ENCODE assay signal across 13 cellular contexts in the genomic region with DNA sequence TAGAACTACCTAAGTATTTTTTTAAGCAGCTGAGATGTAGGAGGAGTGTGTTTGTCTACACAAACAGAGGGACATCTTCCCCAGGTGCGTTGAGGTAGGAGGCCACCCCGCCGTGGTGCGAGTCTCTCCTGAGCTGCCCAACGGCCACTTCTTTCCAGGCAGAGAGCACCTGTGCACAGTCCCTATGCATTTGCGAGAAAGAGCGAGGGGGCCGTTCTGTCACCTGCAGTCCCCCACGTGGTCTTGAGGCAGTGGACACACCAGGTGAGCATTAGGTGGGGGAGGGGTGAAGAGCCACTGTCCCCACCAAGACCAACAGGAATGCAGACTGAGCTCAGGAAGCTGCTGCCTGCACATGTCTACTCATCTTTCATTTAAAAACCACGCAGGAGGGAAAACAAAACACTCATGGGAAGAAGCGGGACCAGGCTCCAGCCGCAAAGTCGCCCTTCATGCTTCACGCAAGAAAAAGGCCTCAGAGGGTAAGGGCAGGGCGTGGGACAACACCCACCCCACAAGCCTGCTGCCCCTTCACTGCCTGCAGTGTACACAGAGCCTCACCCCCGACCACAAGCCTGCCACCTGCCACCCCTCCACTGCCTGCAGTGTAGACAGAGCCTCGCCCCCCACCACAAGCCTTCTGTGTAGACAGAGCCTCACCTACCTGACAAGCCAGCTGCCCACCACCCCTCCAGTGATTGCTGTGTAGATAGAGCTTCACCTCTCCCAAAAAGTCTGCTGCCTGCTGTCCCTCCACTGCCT.
DNase-seq lines count a peak whose midpoint lies in the region; ATAC-seq and TF ChIP-seq lines count a peak whose summit lies in the region.
"Had no signal": no experiment of that assay in that cellular context is flagged by ENCODE, and none has a peak within 500 bp of the region (broad histone marks: within the 10 kb centered on the region; RNA-seq: fewer than 3 reads in every experiment).

No MANE protein-coding gene starts in this region.

- H3K4me2 ChIP-seq in neural progenitor cell: no peak overlapping the region

- no peaks in the 10 kb centered on the region for H3K79me2 ChIP-seq in neural progenitor cell (ENCODE audit: low read depth)

- POLR2A ChIA-PET in activated CD4-positive, alpha-beta T cell treated with anti-CD3 and anti-CD28 coated beads for 36 hours (lab: Charles Lee): no interaction called here
- POLR2A ChIA-PET in CD4-positive, alpha-beta T cell (lab: Charles Lee): interaction anchor here (1.4 to 2.2 kb wide), 3 partner anchors 60 to 158 kb away, joined by 3 to 18 read pairs (median 9); no protein-coding TSS in a partner anchor

- intact Hi-C loops in activated CD4-positive, alpha-beta T cell treated with anti-CD3 and anti-CD28 coated beads for 36 hours (cut with DNase I, micrococcal nuclease): no loop called here
- intact Hi-C loops in CD4-positive, alpha-beta T cell (cut with DNase I, micrococcal nuclease): no loop called here

- peaks cover 46% of the 10 kb centered on the region for H3K4me1 Mint-ChIP-seq in activated CD4-positive, alpha-beta T cell treated with anti-CD3 and anti-CD28 coated beads for 36 hours
- H3K4me1 Mint-ChIP-seq in CD4-positive, alpha-beta T cell (ENCODE audit: low read depth): peaks cover 48% of the 10 kb centered on the region
- peaks cover 29% of the 10 kb centered on the region for H3K4me1 Mint-ChIP-seq in activated T-helper 17 cell treated with anti-CD3 and anti-CD28 coated beads, Interleukin-2, amount 50 U/mL, for 72 hours
- peaks cover 60% of the 10 kb centered on the region for H3K4me1 Mint-ChIP-seq in neural progenitor cell

- no peak overlapping the region for H2AFZ ChIP-seq in neural progenitor cell (replicated peaks)

- TF ChIP-seq CTCF in CD4-positive, alpha-beta T cell (IDR thresholded peaks at IDR 0.05): no peak
- no peak for TF ChIP-seq CTCF in neural progenitor cell (IDR thresholded peaks at IDR 0.05)

- H3K9me3 ChIP-seq in CD4-positive, alpha-beta T cell (ENCODE audit: control insufficient read depth, low read length): no peaks in the 10 kb centered on the region
- no peaks in the 10 kb centered on the region for H3K9me3 ChIP-seq in neural progenitor cell (ENCODE audit: low read depth)
- H3K9me3 ChIP-seq: uterus had no signal

- peaks cover 40% of the 10 kb centered on the region for H3K4me1 ChIP-seq in neural progenitor cell

- no peaks in the 10 kb centered on the region for H4K20me1 ChIP-seq in neural progenitor cell (ENCODE audit: low read depth)

- H3K9ac ChIP-seq in neural progenitor cell: no peak overlapping the region

- no peak for DNase-seq in activated CD4-positive, alpha-beta T cell treated with anti-CD3 and anti-CD28 coated beads for 36 hours
- DNase-seq in activated CD4-positive, alpha-beta T cell treated with anti-CD3 and anti-CD28 coated beads, Interleukin-2, amount 50 U/mL, for 1 hour: no peak
- no peak for DNase-seq in CD4-positive, alpha-beta T cell
- DNase-seq in neural progenitor cell (ENCODE audit: low spot score) (no peak), NCI-H2081 treated with DMSO at 0.1 percent for 48 hours (lab: John Stamatoyannopoulos, UW) (no peak), NOMO-1 treated with DMSO at 0.1 percent for 48 hours (lab: John Stamatoyannopoulos, UW; ENCODE audit: unreplicated experiment) (no peak)
- DNase-seq: Karpas-422, OCI-M1, uterus had no signal

- peak overlapping the region; percentile 82 for H3K27ac Mint-ChIP-seq in activated CD4-positive, alpha-beta T cell treated with anti-CD3 and anti-CD28 coated beads for 36 hours
- peak overlapping the region; percentile 51 for H3K27ac Mint-ChIP-seq in CD4-positive, alpha-beta T cell
- H3K27ac Mint-ChIP-seq in activated T-helper 17 cell treated with anti-CD3 and anti-CD28 coated beads, Interleukin-2, amount 50 U/mL, for 72 hours: peak overlapping the region; percentile 82
- peak overlapping the region; percentile 5 for H3K27ac Mint-ChIP-seq in neural progenitor cell
- H3K27ac Mint-ChIP-seq: H9 had no signal

- H3K27ac ChIP-seq in CD4-positive, alpha-beta T cell (ENCODE audit: low read depth, low read length): no peak overlapping the region
- no peak overlapping the region for H3K27ac ChIP-seq in neural progenitor cell
- H3K27ac ChIP-seq: SK-N-MC, uterus had no signal

- H3K4me3 Mint-ChIP-seq in activated CD4-positive, alpha-beta T cell treated with anti-CD3 and anti-CD28 coated beads for 36 hours: no peak overlapping the region
- H3K4me3 Mint-ChIP-seq in CD4-positive, alpha-beta T cell: no peak overlapping the region
- peak overlapping the region; percentile 73 for H3K4me3 Mint-ChIP-seq in activated T-helper 17 cell treated with anti-CD3 and anti-CD28 coated beads, Interleukin-2, amount 50 U/mL, for 72 hours
- no peak overlapping the region for H3K4me3 Mint-ChIP-seq in neural progenitor cell
- H3K4me3 Mint-ChIP-seq: H9 had no signal

- no peaks in the 10 kb centered on the region for H3K27me3 ChIP-seq in CD4-positive, alpha-beta T cell (ENCODE audit: control insufficient read depth, insufficient read depth, low read length)
- no peaks in the 10 kb centered on the region for H3K27me3 ChIP-seq in neural progenitor cell
- H3K27me3 ChIP-seq: uterus had no signal

- H3F3A ChIP-seq in neural progenitor cell (ENCODE audit: low read depth): peaks cover 24% of the 10 kb centered on the region

- H3K27me3 Mint-ChIP-seq in activated CD4-positive, alpha-beta T cell treated with anti-CD3 and anti-CD28 coated beads for 36 hours: peaks cover 8% of the 10 kb centered on the region
- H3K27me3 Mint-ChIP-seq in CD4-positive, alpha-beta T cell: peaks cover 14% of the 10 kb centered on the region
- H3K27me3 Mint-ChIP-seq in activated T-helper 17 cell treated with anti-CD3 and anti-CD28 coated beads, Interleukin-2, amount 50 U/mL, for 72 hours: peaks cover 7% of the 10 kb centered on the region
- H3K27me3 Mint-ChIP-seq in neural progenitor cell (ENCODE audit: insufficient read depth, low read depth): peaks cover 9% of the 10 kb centered on the region

- H3K36me3 ChIP-seq in neural progenitor cell: no peaks in the 10 kb centered on the region
- H3K36me3 ChIP-seq: uterus had no signal

- CTCF ChIA-PET in activated CD4-positive, alpha-beta T cell treated with anti-CD3 and anti-CD28 coated beads for 36 hours (lab: Charles Lee): no interaction called here
- CTCF ChIA-PET in CD4-positive, alpha-beta T cell (lab: Charles Lee): no interaction called here

- H3K36me3 Mint-ChIP-seq in activated CD4-positive, alpha-beta T cell treated with anti-CD3 and anti-CD28 coated beads for 36 hours (ENCODE audit: low read depth): peaks cover 6% of the 10 kb centered on the region
- H3K36me3 Mint-ChIP-seq in CD4-positive, alpha-beta T cell (ENCODE audit: low read depth): no peaks in the 10 kb centered on the region
- peaks cover 6% of the 10 kb centered on the region for H3K36me3 Mint-ChIP-seq in activated T-helper 17 cell treated with anti-CD3 and anti-CD28 coated beads, Interleukin-2, amount 50 U/mL, for 72 hours (ENCODE audit: low read depth)
- no peaks in the 10 kb centered on the region for H3K36me3 Mint-ChIP-seq in neural progenitor cell

- ATAC-seq in activated CD4-positive, alpha-beta T cell treated with anti-CD3 and anti-CD28 coated beads for 36 hours: no peak
- no peak for ATAC-seq in CD4-positive, alpha-beta T cell (ENCODE audit: poor library complexity)
- ATAC-seq in activated T-helper 17 cell treated with anti-CD3 and anti-CD28 coated beads, Interleukin-2, amount 50 U/mL, for 72 hours (replicated peaks): no peak
- no peak for ATAC-seq in HG02759 (IDR thresholded peaks at IDR 0.05; ENCODE audit: unreplicated experiment)

- H3K9me3 Mint-ChIP-seq in activated CD4-positive, alpha-beta T cell treated with anti-CD3 and anti-CD28 coated beads for 36 hours (ENCODE audit: low read depth): peaks cover 7% of the 10 kb centered on the region
- peaks cover 3% of the 10 kb centered on the region for H3K9me3 Mint-ChIP-seq in CD4-positive, alpha-beta T cell
- peaks cover 11% of the 10 kb centered on the region for H3K9me3 Mint-ChIP-seq in activated T-helper 17 cell treated with anti-CD3 and anti-CD28 coated beads, Interleukin-2, amount 50 U/mL, for 72 hours
- peaks cover 11% of the 10 kb centered on the region for H3K9me3 Mint-ChIP-seq in neural progenitor cell

- H3K4me3 ChIP-seq in neural progenitor cell: no peak overlapping the region
- H3K4me3 ChIP-seq: SK-N-MC, uterus had no signal

Comparison
In these comparisons a context has a peak if more than half of its experiments do, and no peak if none do; other contexts are left out.
1. H3K27ac Mint-ChIP-seq: peak in every context shown above with its lines; median percentile 82 in activated CD4-positive, alpha-beta T cell treated with anti-CD3 and anti-CD28 coated beads for 36 hours; 82 in activated T-helper 17 cell treated with anti-CD3 and anti-CD28 coated beads, Interleukin-2, amount 50 U/mL, for 72 hours; 51 in CD4-positive, alpha-beta T cell; 5 in neural progenitor cell.